Comparison of ENCODE assay signal across 6 cellular contexts in the genomic region with DNA sequence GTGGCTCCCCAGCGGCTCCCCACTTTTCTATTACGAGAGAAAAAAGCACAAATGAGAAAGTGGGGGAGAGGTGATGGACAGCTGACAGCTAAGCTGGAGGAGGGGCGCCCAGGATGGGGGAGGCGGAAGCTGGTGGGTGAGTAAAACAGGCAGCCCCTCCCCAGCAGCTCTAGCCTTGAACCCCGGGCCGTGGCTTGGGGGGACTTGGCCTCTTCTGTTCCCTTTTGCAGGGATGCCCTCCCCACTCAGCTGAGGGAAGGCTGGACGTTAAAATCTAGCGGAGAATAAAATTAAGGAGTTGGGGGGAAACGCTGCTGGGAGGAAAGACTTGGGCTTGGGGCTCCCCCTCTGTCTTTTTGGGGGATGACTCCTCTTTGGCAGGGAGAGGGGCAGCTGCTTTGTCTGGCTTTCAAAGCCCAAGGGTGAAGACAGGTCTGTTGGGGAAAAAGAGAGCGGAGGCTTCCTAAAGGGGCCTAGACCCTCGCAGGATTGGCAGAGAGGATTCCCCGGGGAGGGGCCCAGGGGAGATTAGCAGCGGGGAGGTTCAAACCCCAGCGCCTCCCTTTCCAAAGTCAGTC. TPM values are rescaled to one million over a fixed set of nuclear protein-coding genes. Genes with fewer than 3 reads are reported as not detected.
DNase-seq lines count a peak whose midpoint lies in the region; FAIRE-seq and TF ChIP-seq lines count a peak whose summit lies in the region.

No MANE protein-coding gene starts in this region.

- no peak for TF ChIP-seq CTCF in colonic mucosa (IDR thresholded peaks at IDR 0.05)
- TF ChIP-seq CTCF in progenitor cell of endocrine pancreas (IDR thresholded peaks at IDR 0.05; ENCODE audit: unreplicated experiment): no peak

- H3K4me3 ChIP-seq in HUES6 (ENCODE audit: low read depth, low read length) (peak overlapping the region; percentile 88), colonic mucosa (peak overlapping the region; percentile 84)

- DNase-seq in GM12892 (ENCODE audit: insufficient read length) (peak; percentile 55), colonic mucosa (no peak), progenitor cell of endocrine pancreas (ENCODE audit: low spot score, unreplicated experiment) (no peak), foreskin melanocyte (no peak)
- DNase-seq in activated effector memory CD4-positive, alpha-beta T cell treated with Interleukin-2 at 50 U/mL for 16 hours: no peak

- peaks cover 22% of the 10 kb centered on the region for H3K36me3 Mint-ChIP-seq in progenitor cell of endocrine pancreas (ENCODE audit: insufficient read depth)

- FAIRE-seq in GM12892 (lab: Jason Lieb, UNC): peak; percentile 84

- H3K4me1 ChIP-seq in HUES6 (ENCODE audit: control insufficient read depth, insufficient read depth, low read length): peaks cover 7% of the 10 kb centered on the region; the same call in 1 of the 2 replicates
- H3K4me1 ChIP-seq in colonic mucosa: no peaks in the 10 kb centered on the region

- H3K36me3 ChIP-seq in HUES6 (ENCODE audit: control insufficient read depth, insufficient read depth, low read length): peaks cover 14% of the 10 kb centered on the region
- H3K36me3 ChIP-seq in colonic mucosa: no peaks in the 10 kb centered on the region

- H3K4me3 Mint-ChIP-seq in progenitor cell of endocrine pancreas (ENCODE audit: low read depth): peak overlapping the region; percentile 96

- H3K9ac ChIP-seq in HUES6 (ENCODE audit: low read length) (no peak overlapping the region), colonic mucosa (ENCODE audit: low read depth in 2 of 2, low read length in 2 of 2) (peak overlapping the region; percentile 50 to 84)

- intact Hi-C loops in colonic mucosa (cut with DNase I): no loop called here

- H3K27me3 ChIP-seq in HUES6 (ENCODE audit: control insufficient read depth, insufficient read depth, low read length) (peaks cover 11% of the 10 kb centered on the region), colonic mucosa (no peaks in the 10 kb centered on the region)

- H3K27ac Mint-ChIP-seq in progenitor cell of endocrine pancreas: peak overlapping the region; percentile 98

- no peak for TF ChIP-seq POLR2A in GM12892 (IDR thresholded peaks at IDR 0.05; ENCODE audit: low read depth, low read length)

- peaks cover 3% of the 10 kb centered on the region for H3K9me3 Mint-ChIP-seq in progenitor cell of endocrine pancreas (ENCODE audit: low read depth)

- H3K27ac ChIP-seq in HUES6 (ENCODE audit: low read depth, low read length) (no peak overlapping the region), colonic mucosa (peak overlapping the region; percentile 95)

- H3K27me3 Mint-ChIP-seq in progenitor cell of endocrine pancreas: peaks cover 3% of the 10 kb centered on the region

- peaks cover 8% of the 10 kb centered on the region for H3K9me3 ChIP-seq in HUES6 (ENCODE audit: control insufficient read depth, insufficient read depth, low read depth, low read length)
- H3K9me3 ChIP-seq in colonic mucosa: no peaks in the 10 kb centered on the region

- peaks cover 12% of the 10 kb centered on the region for H3K4me1 Mint-ChIP-seq in progenitor cell of endocrine pancreas (ENCODE audit: low read depth)

RNA-seq across cellular contexts. Expression of gene SAMD1, which starts 1.4 kb away (rescaled TPM):
- polyA plus RNA-seq in GM12892 (2012; ENCODE audit: missing spikeins): 24.1 TPM
- total RNA-seq in colonic mucosa (10 to 100 TPM; 52.9 to 91.3 TPM), progenitor cell of endocrine pancreas (64.7 and 72.4 TPM in 2 replicates)

RNA-seq across cellular contexts. Expression of gene C19orf67, which starts 6.4 kb away (rescaled TPM):
- not detected for polyA plus RNA-seq in GM12892 (2012; ENCODE audit: missing spikeins)
- total RNA-seq in colonic mucosa: under 1 TPM in 1 of 2 donors, not detected in 1; 0.19 TPM
- 0.43 TPM in 1 of 2 replicates, not detected in the other for total RNA-seq in progenitor cell of endocrine pancreas

RNA-seq across cellular contexts. Expression of gene MISP3, which starts 19.4 kb away (rescaled TPM):
- 0.64 TPM for polyA plus RNA-seq in GM12892 (2012; ENCODE audit: missing spikeins)
- total RNA-seq in colonic mucosa: 10 to 100 TPM; 32.7 to 50.0 TPM
- total RNA-seq in progenitor cell of endocrine pancreas: 3.0 and 3.5 TPM in 2 replicates

RNA-seq across cellular contexts. Expression of gene PRKACA, which starts 25.6 kb away (rescaled TPM):
- 35.1 TPM for polyA plus RNA-seq in GM12892 (2012; ENCODE audit: missing spikeins)
- total RNA-seq in colonic mucosa: 10 to 100 TPM; 71.0 to 89.3 TPM
- 87.4 and 92.1 TPM in 2 replicates for total RNA-seq in progenitor cell of endocrine pancreas

RNA-seq across cellular contexts. Expression of gene PALM3, which starts 30.1 kb away (rescaled TPM):
- polyA plus RNA-seq in GM12892 (2012; ENCODE audit: missing spikeins): not detected
- total RNA-seq in colonic mucosa: 1 to 10 TPM in 1 of 2 donors, under 1 TPM in 1; 0.37 to 1.6 TPM
- total RNA-seq in progenitor cell of endocrine pancreas: 5.7 and 7.7 TPM in 2 replicates
